ENCODE assay signal across 12 cellular contexts in the genomic region with DNA sequence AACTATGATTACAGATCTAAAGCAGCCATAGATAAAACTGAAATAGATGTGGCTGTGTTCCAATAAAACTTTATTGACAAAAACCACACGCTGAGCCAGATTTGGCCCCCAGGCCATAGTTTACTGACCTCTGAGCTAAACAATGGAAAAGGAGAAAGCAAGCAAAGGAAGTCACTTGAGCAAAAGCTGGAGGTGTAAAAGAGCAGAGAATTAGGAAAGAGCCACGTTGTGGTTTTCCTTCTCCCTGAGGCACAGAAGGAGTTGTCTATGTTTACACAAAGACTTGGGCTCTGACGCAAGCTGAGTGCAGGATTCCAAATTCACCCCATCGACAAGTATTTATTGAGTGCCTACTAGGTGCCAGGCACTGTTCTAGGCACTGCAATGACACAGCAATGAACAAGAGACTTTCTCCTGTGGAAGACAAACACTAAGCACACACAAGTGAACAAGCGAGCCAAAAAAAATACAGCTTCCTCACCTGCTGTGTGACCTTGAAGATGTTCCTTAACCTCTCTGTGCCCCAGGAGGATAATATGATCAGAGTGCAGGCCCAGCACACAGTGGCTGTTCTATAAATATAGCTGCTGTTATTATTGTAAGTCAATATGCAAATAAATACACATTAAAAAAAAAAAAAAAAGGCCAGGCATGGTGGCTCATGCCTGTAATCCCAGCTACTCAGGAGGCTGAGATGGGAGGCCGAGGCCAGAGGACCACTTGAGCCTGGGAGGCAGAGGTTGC.
A peak's percentile ranks its signal among the peaks of the same experiment; 100 is the strongest.
DNase-seq lines count a peak whose midpoint lies in the region; ATAC-seq, FAIRE-seq and TF ChIP-seq lines count a peak whose summit lies in the region.
"Had no signal": no experiment of that assay in that cellular context is flagged by ENCODE, and none has a peak within 500 bp of the region (broad histone marks: within the 10 kb centered on the region; RNA-seq: fewer than 3 reads in every experiment).

No MANE protein-coding gene starts in this region.

- TF ChIP-seq EP300 in GM12878 (IDR thresholded peaks at IDR 0.05; ENCODE audit: borderline replicate concordance in 1 of 2, control insufficient read depth in 1 of 2, low read depth in 2 of 2, low read length in 2 of 2): no peak

- H2AFZ ChIP-seq in GM12878 (ENCODE audit: control insufficient read depth, low read depth, low read length) (no peak overlapping the region), MM.1S (ENCODE audit: low read length) (no peak overlapping the region)

- TF ChIP-seq POLR2A in GM12878 (IDR thresholded peaks at IDR 0.05; ENCODE audit: low read depth, low read length): no peak

- POLR2A ChIA-PET in GM12878 (lab: Charles Lee) (no interaction called here), WTC11 (lab: Charles Lee) (no interaction called here)

- H3K4me3 ChIP-seq in MG63 (no peak overlapping the region), GM12878 (no peak overlapping the region), left lung (no peak overlapping the region), MM.1S (ENCODE audit: low read length) (no peak overlapping the region), WERI-Rb-1 (ENCODE audit: low read depth, low read length) (no peak overlapping the region)
- H3K4me3 ChIP-seq: skin epidermis had no signal

- TF ChIP-seq RAD21 in GM12878 (IDR thresholded peaks at IDR 0.05; ENCODE audit: insufficient read depth, low read depth, low read length): no peak

- intact Hi-C loops in CD14-positive monocyte (cut with micrococcal nuclease): no loop called here
- intact Hi-C loops in GM12878 (cut with micrococcal nuclease; ENCODE audit: unreplicated experiment): no loop called here
- intact Hi-C loops in left lung (cut with DNase I): no loop called here

- H4K20me1 ChIP-seq in GM12878 (ENCODE audit: control insufficient read depth, insufficient read depth): no peaks in the 10 kb centered on the region
- no peaks in the 10 kb centered on the region for H4K20me1 ChIP-seq in MM.1S (ENCODE audit: insufficient read depth, low read length)

- no peaks in the 10 kb centered on the region for H3F3A ChIP-seq in MM.1S (ENCODE audit: insufficient read depth, low read length)

- peak overlapping the region in 5 of 7 donors; percentile 7 to 84 (median 65) for H3K27ac Mint-ChIP-seq in CD14-positive monocyte
- H3K27ac Mint-ChIP-seq in WTC11: no peak overlapping the region

- no TSS peak for BruUV-seq in GM12878 (replicated peaks; lab: Mats Ljungman, UMichigan)

- no peak overlapping the region for H3K27ac ChIP-seq in GM12878 (ENCODE audit: control insufficient read depth, insufficient read depth)
- peak overlapping the region in 1 of 2 donors; percentile 71 for H3K27ac ChIP-seq in left lung
- H3K27ac ChIP-seq in MM.1S (ENCODE audit: low read length): no peak overlapping the region
- H3K27ac ChIP-seq in WERI-Rb-1: no peak overlapping the region

- no peaks in the 10 kb centered on the region for H3K36me3 Mint-ChIP-seq in CD14-positive monocyte
- no peaks in the 10 kb centered on the region for H3K36me3 Mint-ChIP-seq in WTC11

- H3K9me3 Mint-ChIP-seq in CD14-positive monocyte (peaks cover 0 to 2% (median 0%) of the 10 kb centered on the region in 7 donors), WTC11 (no peaks in the 10 kb centered on the region)

- SMC1A ChIA-PET in GM12878 (lab: Charles Lee; ENCODE audit: uncharacterized antibody, unreplicated experiment): no interaction called here

- H3K4me1 ChIP-seq in GM12878 (ENCODE audit: control insufficient read depth, insufficient read depth, low read length) (no peaks in the 10 kb centered on the region), left lung (peaks cover 0 to 38% of the 10 kb centered on the region in 2 donors), MM.1S (ENCODE audit: low read length) (no peaks in the 10 kb centered on the region)

- in situ Hi-C loops in GM12878 (cut with MboI): no loop called here

- H3K9me2 ChIP-seq in MM.1S (replicated peaks; ENCODE audit: insufficient read depth, low read length): no peaks in the 10 kb centered on the region

- H3K4me3 Mint-ChIP-seq in CD14-positive monocyte (peak overlapping the region in 1 of 2 donors; percentile 3), WTC11 (no peak overlapping the region)

- DNase-seq in CD14-positive monocyte (ENCODE audit: low spot score) (no peak), MG63 (peak; percentile 47), GM12878 (ENCODE audit: low read depth, low spot score) (no peak), left lung (no peak), MM.1S (no peak), WERI-Rb-1 (no peak), WTC11 (ENCODE audit: low spot score) (no peak), NCI-H1105 treated with DMSO at 0.1 percent for 48 hours (lab: John Stamatoyannopoulos, UW) (no peak)
- DNase-seq: activated effector memory CD4-positive, alpha-beta T cell treated with anti-CD3 and anti-CD28 coated beads, Interleukin-2, amount 50 U/mL, for 16 hours; cortex of kidney; NCI-H1105 had no signal

- CTCF ChIA-PET in GM12878 (lab: Yijun Ruan, JAX) (no interaction called here), WTC11 (lab: Charles Lee) (interaction anchor here (0.8 to 2.0 kb wide), 5 partner anchors 10 to 35 kb away, joined by 3 to 9 read pairs (median 4); no protein-coding TSS in a partner anchor)

- no peak for ATAC-seq in GM12878
- peak; percentile 66 for ATAC-seq in left lung
- no peak for ATAC-seq in WTC11

- H3K4me1 Mint-ChIP-seq in CD14-positive monocyte (peaks cover 22% of the 10 kb centered on the region), WTC11 (peaks cover 36% of the 10 kb centered on the region)

- H3K9ac ChIP-seq in GM12878 (ENCODE audit: control insufficient read depth, insufficient read depth, low read length) (no peak overlapping the region), MM.1S (ENCODE audit: low read length) (no peak overlapping the region)

- H3K27me3 Mint-ChIP-seq in CD14-positive monocyte (ENCODE audit: low read depth in 3 of 3) (peaks cover 0 to 4% (median 2%) of the 10 kb centered on the region in 3 donors), WTC11 (ENCODE audit: low read depth) (no peaks in the 10 kb centered on the region)

- H3K36me3 ChIP-seq in MG63 (no peaks in the 10 kb centered on the region), GM12878 (ENCODE audit: control insufficient read depth in 2 of 2, insufficient read depth in 2 of 2, low read length in 1 of 2) (no peaks in the 10 kb centered on the region), left lung (no peaks in the 10 kb centered on the region), MM.1S (replicated peaks; ENCODE audit: insufficient read depth, low read length) (no peaks in the 10 kb centered on the region), WERI-Rb-1 (no peaks in the 10 kb centered on the region)

- RAD21 ChIA-PET in GM12878 (lab: Charles Lee; ENCODE audit: unreplicated experiment): no interaction called here

- no peak overlapping the region for H3K4me2 ChIP-seq in GM12878 (ENCODE audit: control insufficient read depth, insufficient read depth)
- no peak overlapping the region for H3K4me2 ChIP-seq in MM.1S (ENCODE audit: low read depth, low read length)

- 10% methylated on average over 6 of the region's 6 CpGs for WGBS in GM12878 (ENCODE audit: insufficient coverage, insufficient replicate concordance, low lambda C conversion rate, missing lambda C conversion rate)

- H3K9me3 ChIP-seq in MG63 (no peaks in the 10 kb centered on the region), GM12878 (replicated peaks; ENCODE audit: control insufficient read depth, insufficient read depth, low read length) (no peaks in the 10 kb centered on the region), left lung (no peaks in the 10 kb centered on the region), MM.1S (replicated peaks; ENCODE audit: insufficient read depth, low read length) (no peaks in the 10 kb centered on the region), WERI-Rb-1 (ENCODE audit: severe bottlenecking) (no peaks in the 10 kb centered on the region)

- no peak for FAIRE-seq in GM12878 (lab: Jason Lieb, UNC)

- H3K27me3 ChIP-seq in MG63 (no peaks in the 10 kb centered on the region), GM12878 (replicated peaks in 1 of 2; ENCODE audit: control insufficient read depth in 2 of 2, insufficient read depth in 2 of 2, low read length in 1 of 2) (no peaks in the 10 kb centered on the region), left lung (no peaks in the 10 kb centered on the region), MM.1S (replicated peaks; ENCODE audit: insufficient read depth, low read length) (peaks cover 21% of the 10 kb centered on the region; the same call in 1 of the 2 replicates), WERI-Rb-1 (ENCODE audit: insufficient read depth, low read depth, severe bottlenecking) (no peaks in the 10 kb centered on the region)

- no peaks in the 10 kb centered on the region for H3K79me2 ChIP-seq in GM12878 (ENCODE audit: control insufficient read depth, insufficient read depth, low read length)
- no peaks in the 10 kb centered on the region for H3K79me2 ChIP-seq in MM.1S (ENCODE audit: low read length)

- TF ChIP-seq CTCF in CD14-positive monocyte (IDR thresholded peaks at IDR 0.05) (no peak), GM12878 (IDR thresholded peaks at IDR 0.05 in 2 of 3, conservative IDR thresholded peaks at IDR 0.05 in 1 of 3; ENCODE audit: control insufficient read depth in 2 of 3, extremely low read depth in 1 of 3, insufficient read depth in 1 of 3, low read depth in 3 of 3, low read length in 3 of 3) (no peak), left lung (IDR thresholded peaks at IDR 0.05) (no peak), MM.1S (IDR thresholded peaks at IDR 0.05; ENCODE audit: low read length) (no peak), WERI-Rb-1 (IDR thresholded peaks at IDR 0.05; ENCODE audit: low read depth, low read length) (no peak), WTC11 (IDR thresholded peaks at IDR 0.05) (no peak)

TF ChIP-seq in WTC11, 78 proteins besides CTCF, POLR2A, EP300 and RAD21 (continues in another document):
- no peak for TF ChIP-seq NFYB (CRISPR knock-in tag; conservative IDR thresholded peaks at IDR 0.05; ENCODE audit: low read depth)
- TF ChIP-seq PREB (CRISPR knock-in tag; IDR thresholded peaks at IDR 0.05; ENCODE audit: borderline replicate concordance): no peak
- no peak for TF ChIP-seq CDX4 (CRISPR knock-in tag; IDR thresholded peaks at IDR 0.05; ENCODE audit: borderline replicate concordance)
- TF ChIP-seq ZNF671 (CRISPR knock-in tag; IDR thresholded peaks at IDR 0.05): no peak
